ENCODE assay signal across 12 cellular contexts in the genomic region with DNA sequence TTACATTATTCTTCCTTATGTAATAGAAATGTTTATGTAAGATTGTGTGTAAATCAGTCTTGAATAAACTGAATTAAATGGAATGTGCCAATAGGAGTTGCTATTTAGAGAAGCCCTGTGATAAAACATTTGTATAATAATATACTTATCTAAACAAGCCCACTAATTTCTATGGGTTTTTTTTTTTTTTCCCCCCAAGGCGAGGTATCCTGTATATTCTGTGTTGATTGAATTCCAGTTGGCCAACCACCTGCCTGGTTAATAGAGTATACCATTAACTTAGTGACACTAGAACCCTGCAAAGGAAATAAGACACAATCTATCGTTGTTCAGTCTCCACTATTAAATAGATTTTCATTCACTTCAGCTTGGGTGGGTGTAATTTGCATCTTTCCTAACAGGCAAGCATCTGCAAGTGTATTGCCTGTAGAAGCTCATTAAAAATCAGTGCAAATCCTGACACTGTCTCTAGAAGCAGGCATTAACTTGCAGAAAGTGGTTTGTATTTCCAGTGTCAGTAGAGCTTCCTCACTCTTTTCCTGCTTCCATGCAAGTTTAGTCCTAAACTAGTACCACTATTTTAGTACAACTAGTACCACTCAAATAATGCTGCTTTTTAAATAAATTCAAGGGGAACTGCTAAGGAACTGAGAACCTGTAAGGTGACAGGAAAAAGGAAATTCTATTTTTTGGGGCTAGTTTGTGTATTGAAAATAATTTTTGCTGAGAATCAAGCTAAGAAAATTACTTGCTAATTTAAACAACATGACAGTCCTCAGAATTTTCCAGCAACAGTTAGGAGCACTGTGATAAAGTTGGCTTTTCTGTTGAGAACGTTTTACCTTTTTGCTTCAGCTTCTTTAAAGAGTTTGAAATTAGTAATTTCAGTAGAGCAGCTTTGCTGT.
DNase-seq lines count a peak whose midpoint lies in the region; ATAC-seq and TF ChIP-seq lines count a peak whose summit lies in the region.
"Had no signal": no experiment of that assay in that cellular context is flagged by ENCODE, and none has a peak within 500 bp of the region (broad histone marks: within the 10 kb centered on the region; RNA-seq: fewer than 3 reads in every experiment).

No MANE protein-coding gene starts in this region.

- H3K4me1 ChIP-seq in left ventricle myocardium inferior (peaks cover 92% of the 10 kb centered on the region), heart left ventricle (peaks cover under 1 to 74% (median 54%) of the 10 kb centered on the region in 12 donors), liver (ENCODE audit: control insufficient read depth in 4 of 4, insufficient read depth in 4 of 4, low read length in 3 of 4) (peaks cover 5 to 32% (median 25%) of the 10 kb centered on the region in 4 donors), vagina (peaks cover 40% of the 10 kb centered on the region)

- no peaks in the 10 kb centered on the region for H3K9me3 Mint-ChIP-seq in stimulated activated naive CD8-positive, alpha-beta T cell treated with anti-CD3 and anti-CD28 coated beads, Interleukin-15, amount 100 ng/mL, for 72 hours
- H3K9me3 Mint-ChIP-seq: activated naive CD8-positive, alpha-beta T cell treated with anti-CD3 and anti-CD28 coated beads for 36 hours; neural progenitor cell had no signal

- peak overlapping the region; percentile 29 for H3K4me3 ChIP-seq in left ventricle myocardium inferior
- H3K4me3 ChIP-seq in heart left ventricle = no peak overlapping the region
- no peak overlapping the region for H3K4me3 ChIP-seq in liver (ENCODE audit: low read depth in 1 of 3, low read length in 3 of 3)
- no peak overlapping the region for H3K4me3 ChIP-seq in vagina
- H3K4me3 ChIP-seq: neural progenitor cell had no signal

- TF ChIP-seq POLR2A in heart left ventricle (IDR thresholded peaks at IDR 0.05) (no peak), vagina (IDR thresholded peaks at IDR 0.05) (no peak)

- peak overlapping the region; percentile 32 to 52 for H3K9ac ChIP-seq in liver (ENCODE audit: low read depth in 1 of 2, low read length in 2 of 2)
- H3K9ac ChIP-seq: neural progenitor cell had no signal

- ATAC-seq in heart left ventricle = no peak
- no peak for ATAC-seq in stimulated activated naive CD8-positive, alpha-beta T cell treated with anti-CD3 and anti-CD28 coated beads, Interleukin-15, amount 100 ng/mL, for 72 hours
- ATAC-seq: activated CD8-positive, alpha-beta memory T cell treated with anti-CD3 and anti-CD28 coated beads, Interleukin-2, amount 10 ng/mL, durations not matched to agents 7 days and 5 days had no signal

- H3K27me3 ChIP-seq in left ventricle myocardium inferior (ENCODE audit: low read depth) = no peaks in the 10 kb centered on the region
- H3K27me3 ChIP-seq in heart left ventricle = no peaks in the 10 kb centered on the region
- H3K27me3 ChIP-seq in liver (ENCODE audit: control insufficient read depth in 4 of 4, insufficient read depth in 4 of 4, low read length in 3 of 4) = no peaks in the 10 kb centered on the region
- H3K27me3 ChIP-seq in vagina = no peaks in the 10 kb centered on the region
- H3K27me3 ChIP-seq: neural progenitor cell had no signal

- DNase-seq in left ventricle myocardium inferior (no peak), heart left ventricle (no peak), vagina (ENCODE audit: extremely low spot score in 2 of 2) (no peak), COLO829 (ENCODE audit: low spot score) (no peak)
- DNase-seq in stimulated activated naive CD8-positive, alpha-beta T cell treated with anti-CD3 and anti-CD28 coated beads, Interleukin-15, amount 100 ng/mL, for 72 hours = no peak
- no peak for DNase-seq in activated CD4-positive, CD25-positive, alpha-beta regulatory T cell (lab: John Stamatoyannopoulos, UW)
- DNase-seq: activated CD8-positive, alpha-beta memory T cell treated with anti-CD3 and anti-CD28 coated beads, Interleukin-2, amount 10 ng/mL, durations not matched to agents 7 days and 5 days; activated naive CD8-positive, alpha-beta T cell treated with anti-CD3 and anti-CD28 coated beads for 36 hours; DND-41 had no signal

- 52 to 70% (median 65%) methylated on average over 3 of the region's 3 CpGs for WGBS in heart left ventricle, 4 donors
- 19% methylated on average over 3 of the region's 3 CpGs for WGBS in liver

- H3K4me1 Mint-ChIP-seq in stimulated activated naive CD8-positive, alpha-beta T cell treated with anti-CD3 and anti-CD28 coated beads, Interleukin-15, amount 100 ng/mL, for 72 hours = peaks cover 75% of the 10 kb centered on the region

- TF ChIP-seq CTCF in left ventricle myocardium inferior (IDR thresholded peaks at IDR 0.05; ENCODE audit: borderline replicate concordance) (no peak), heart left ventricle (IDR thresholded peaks at IDR 0.05) (no peak), VCaP (conservative IDR thresholded peaks at IDR 0.05) (no peak), liver (IDR thresholded peaks at IDR 0.05; ENCODE audit: low read depth, low read length, missing input control) (no peak), vagina (IDR thresholded peaks at IDR 0.05) (no peak)

- no peak overlapping the region for H3K4me3 Mint-ChIP-seq in stimulated activated naive CD8-positive, alpha-beta T cell treated with anti-CD3 and anti-CD28 coated beads, Interleukin-15, amount 100 ng/mL, for 72 hours
- H3K4me3 Mint-ChIP-seq: activated CD8-positive, alpha-beta memory T cell treated with anti-CD3 and anti-CD28 coated beads, Interleukin-2, amount 10 ng/mL, durations not matched to agents 7 days and 5 days; activated naive CD8-positive, alpha-beta T cell treated with anti-CD3 and anti-CD28 coated beads for 36 hours; neural progenitor cell had no signal

- no peak overlapping the region for H3K27ac Mint-ChIP-seq in stimulated activated naive CD8-positive, alpha-beta T cell treated with anti-CD3 and anti-CD28 coated beads, Interleukin-15, amount 100 ng/mL, for 72 hours
- H3K27ac Mint-ChIP-seq: activated CD8-positive, alpha-beta memory T cell treated with anti-CD3 and anti-CD28 coated beads, Interleukin-2, amount 10 ng/mL, durations not matched to agents 7 days and 5 days; activated naive CD8-positive, alpha-beta T cell treated with anti-CD3 and anti-CD28 coated beads for 36 hours; neural progenitor cell had no signal

- H3K27ac ChIP-seq in left ventricle myocardium inferior (replicated peaks) = peak overlapping the region; percentile 56
- peak overlapping the region in 2 of 12 donors; percentile 16 to 66 for H3K27ac ChIP-seq in heart left ventricle
- peak overlapping the region; percentile 57 for H3K27ac ChIP-seq in VCaP
- peak overlapping the region; percentile 57 to 73 for H3K27ac ChIP-seq in liver (ENCODE audit: low read depth in 1 of 2, low read length in 2 of 2)
- H3K27ac ChIP-seq in vagina = peak overlapping the region; percentile 64
- H3K27ac ChIP-seq: neural progenitor cell had no signal

- no peaks in the 10 kb centered on the region for H3K27me3 Mint-ChIP-seq in stimulated activated naive CD8-positive, alpha-beta T cell treated with anti-CD3 and anti-CD28 coated beads, Interleukin-15, amount 100 ng/mL, for 72 hours
- H3K27me3 Mint-ChIP-seq: activated CD8-positive, alpha-beta memory T cell treated with anti-CD3 and anti-CD28 coated beads, Interleukin-2, amount 10 ng/mL, durations not matched to agents 7 days and 5 days; activated naive CD8-positive, alpha-beta T cell treated with anti-CD3 and anti-CD28 coated beads for 36 hours had no signal

- no peaks in the 10 kb centered on the region for H3K36me3 ChIP-seq in left ventricle myocardium inferior
- no peaks in the 10 kb centered on the region for H3K36me3 ChIP-seq in heart left ventricle
- no peaks in the 10 kb centered on the region for H3K36me3 ChIP-seq in liver (ENCODE audit: control insufficient read depth in 4 of 4, insufficient read depth in 3 of 4, low read depth in 1 of 4, low read length in 3 of 4)
- H3K36me3 ChIP-seq in vagina = no peaks in the 10 kb centered on the region
- H3K36me3 ChIP-seq: neural progenitor cell had no signal

- H3K9me3 ChIP-seq in left ventricle myocardium inferior (replicated peaks) (no peaks in the 10 kb centered on the region), heart left ventricle (no peaks in the 10 kb centered on the region), liver (ENCODE audit: control insufficient read depth in 4 of 4, low read length in 3 of 4) (no peaks in the 10 kb centered on the region), vagina (no peaks in the 10 kb centered on the region)

- intact Hi-C loops in left ventricle myocardium inferior (cut with micrococcal nuclease) = no loop called here
- intact Hi-C loops in heart left ventricle (cut with DNase I) = loop anchor here in 1 of 10 donors (5.0 kb wide), 1 partner anchor 85 kb away; no protein-coding TSS in a partner anchor
- intact Hi-C loops in vagina (cut with DNase I) = no loop called here

- no peak for TF ChIP-seq RAD21 in liver (IDR thresholded peaks at IDR 0.05)

TF ChIP-seq in liver, 16 proteins besides CTCF, POLR2A, EP300 and RAD21:
- TF ChIP-seq, protein P1, sequence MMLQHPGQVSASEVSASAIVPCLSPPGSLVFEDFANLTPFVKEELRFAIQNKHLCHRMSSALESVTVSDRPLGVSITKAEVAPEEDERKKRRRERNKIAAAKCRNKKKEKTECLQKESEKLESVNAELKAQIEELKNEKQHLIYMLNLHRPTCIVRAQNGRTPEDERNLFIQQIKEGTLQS (IDR thresholded peaks at IDR 0.05) = no peak
- TF ChIP-seq RXRA (IDR thresholded peaks at IDR 0.05) = no peak
- TF ChIP-seq FOXA1 (IDR thresholded peaks at IDR 0.05) = no peak
- no peak for TF ChIP-seq JUND (IDR thresholded peaks at IDR 0.05)
- no peak for TF ChIP-seq EGR1 (IDR thresholded peaks at IDR 0.05; ENCODE audit: low read depth in 2 of 2)
- no peak for TF ChIP-seq HNF4A (conservative IDR thresholded peaks at IDR 0.05)
- no peak for TF ChIP-seq NR2F2 (IDR thresholded peaks at IDR 0.05)
